Comparison of ENCODE assay signal across 8 cellular contexts in genomic region chr17:50150354-50151040, GRCh38. TPM values are rescaled to one million over a fixed set of nuclear protein-coding genes. Genes with fewer than 3 reads are reported as not detected.
DNase-seq lines count a peak whose midpoint lies in the region; ATAC-seq lines count a peak whose summit lies in the region.

Gene PPP1R9B, minus strand, starts transcription at chr17:50150677. Its CDS starts 164 bp downstream, at chr17:50150513.

- H3K27ac Mint-ChIP-seq in activated CD4-positive, alpha-beta T cell treated with anti-CD3 and anti-CD28 coated beads, Interleukin-2, amount 10 ng/mL, durations not matched to agents 24 days and 14 days, result peak within 1 kb of the TSS; percentile 96

- 0 to 1% (median 1%) methylated on average over 57 to 69 of the region's 69 CpGs for WGBS in adipose tissue, 3 donors

- no peak for ATAC-seq in HG02610 (IDR thresholded peaks at IDR 0.05; ENCODE audit: unreplicated experiment)

- H3K4me1 Mint-ChIP-seq in activated CD4-positive, alpha-beta T cell treated with anti-CD3 and anti-CD28 coated beads, Interleukin-2, amount 10 ng/mL, durations not matched to agents 24 days and 14 days, result peaks cover 50% of the 10 kb centered on the region

- no peaks in the 10 kb centered on the region for H3K27me3 Mint-ChIP-seq in activated CD4-positive, alpha-beta T cell treated with anti-CD3 and anti-CD28 coated beads, Interleukin-2, amount 10 ng/mL, durations not matched to agents 24 days and 14 days

- H3K4me3 Mint-ChIP-seq in activated CD4-positive, alpha-beta T cell treated with anti-CD3 and anti-CD28 coated beads, Interleukin-2, amount 10 ng/mL, durations not matched to agents 24 days and 14 days, result peak within 1 kb of the TSS; percentile 93

- H3K4me3 ChIP-seq in iPS-11a (ENCODE audit: low read depth, low read length) (peak within 1 kb of the TSS; percentile 56), skin epidermis (peak within 1 kb of the TSS; percentile 68 to 92 (median 85))

- peak within 1 kb of the TSS; percentile 0 for H3K27ac ChIP-seq in adipose tissue (ENCODE audit: low read depth, low read length)
- peak within 1 kb of the TSS; percentile 56 to 99 (median 93) for H3K27ac ChIP-seq in skin epidermis

- H3K36me3 Mint-ChIP-seq in activated CD4-positive, alpha-beta T cell treated with anti-CD3 and anti-CD28 coated beads, Interleukin-2, amount 10 ng/mL, durations not matched to agents 24 days and 14 days (ENCODE audit: low read depth), result peaks cover 24% of the 10 kb centered on the region

- H3K9me3 Mint-ChIP-seq in activated CD4-positive, alpha-beta T cell treated with anti-CD3 and anti-CD28 coated beads, Interleukin-2, amount 10 ng/mL, durations not matched to agents 24 days and 14 days, result no peaks in the 10 kb centered on the region

- intact Hi-C loops in activated CD4-positive, alpha-beta T cell treated with anti-CD3 and anti-CD28 coated beads, Interleukin-2, amount 10 ng/mL, durations not matched to agents 24 days and 14 days (cut with micrococcal nuclease), result loop anchor here (1.0 kb wide), 3 partner anchors 10 to 56 kb away; no protein-coding TSS in a partner anchor

- no peak for DNase-seq in activated CD4-positive, alpha-beta T cell treated with anti-CD3 and anti-CD28 coated beads, Interleukin-2, amount 10 ng/mL, durations not matched to agents 24 days and 14 days
- no peak for DNase-seq in activated CD4-positive, alpha-beta T cell treated with anti-CD3 and anti-CD28 coated beads, Interleukin-2, amount 50 U/mL, for 1 hour
- no peak for DNase-seq in NCI-H2029 treated with DMSO at 0.1 percent for 48 hours (lab: John Stamatoyannopoulos, UW)
- no peak for DNase-seq in kidney glomerular epithelial cell (lab: John Stamatoyannopoulos, UW)

RNA-seq across cellular contexts. Expression of gene PPP1R9B, which starts in this region (rescaled TPM):
- total RNA-seq in activated CD4-positive, alpha-beta T cell treated with anti-CD3 and anti-CD28 coated beads, Interleukin-2, amount 10 ng/mL, durations not matched to agents 24 days and 14 days, result 90.1 and 91.3 TPM in 2 replicates
- polyA plus RNA-seq in adipose tissue, result 10 to 100 TPM; 11.8 to 48.7 (median 21.6) TPM
